In the genomic region with DNA sequence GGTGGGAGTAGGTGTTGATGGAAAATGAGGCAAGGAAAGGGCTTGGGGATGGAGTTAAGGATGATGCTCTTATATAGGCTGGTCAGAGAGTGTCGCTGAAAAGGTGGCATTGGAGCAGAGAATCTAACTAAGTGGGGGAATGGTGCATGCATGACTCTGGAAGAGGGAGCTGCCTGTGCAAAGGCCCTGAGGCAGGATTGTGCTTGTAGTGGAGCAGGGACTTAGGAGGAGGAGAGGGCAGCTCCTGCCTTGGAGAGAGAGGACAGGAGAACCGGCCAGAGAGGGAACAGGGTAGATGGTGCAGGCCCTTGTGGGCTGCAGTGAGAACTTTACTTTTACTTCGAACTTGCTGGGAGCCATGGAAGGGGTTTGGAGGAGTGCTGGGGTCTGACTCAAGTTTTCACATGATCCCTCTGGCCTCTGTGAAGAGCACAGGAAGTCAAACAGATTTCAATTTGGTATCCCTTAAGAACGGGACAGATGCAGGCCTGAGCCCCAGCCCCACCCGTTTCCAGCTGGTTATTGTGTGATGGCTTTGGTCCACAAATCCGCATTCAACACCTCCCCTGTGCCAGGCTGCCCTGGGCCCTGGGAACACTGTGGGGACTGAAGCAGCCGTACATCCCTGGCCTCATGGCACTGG, we compare ENCODE assay signal across 1 cellular context.
TF ChIP-seq lines count a peak whose summit lies in the region.

No MANE protein-coding gene starts in this region.

TF ChIP-seq in IMR-90, 13 proteins besides CTCF, POLR2A, EP300 and RAD21:
- TF ChIP-seq RFX5 (IDR thresholded peaks at IDR 0.05; ENCODE audit: low read depth, low read length) (no peak), NFE2L2 (IDR thresholded peaks at IDR 0.05; ENCODE audit: low read depth, low read length) (no peak), USF2 (IDR thresholded peaks at IDR 0.05; ENCODE audit: low read depth, low read length) (no peak), RCOR1 (IDR thresholded peaks at IDR 0.05; ENCODE audit: insufficient replicate concordance, low read length) (no peak), BHLHE40 (IDR thresholded peaks at IDR 0.05; ENCODE audit: low read depth, low read length) (no peak), MAZ (IDR thresholded peaks at IDR 0.05; ENCODE audit: borderline replicate concordance, low read depth, low read length) (no peak), MXI1 (IDR thresholded peaks at IDR 0.05; ENCODE audit: borderline replicate concordance, low read depth, low read length) (no peak), MAFK (IDR thresholded peaks at IDR 0.05; ENCODE audit: low read depth, low read length) (no peak), FOS (IDR thresholded peaks at IDR 0.05; ENCODE audit: low read depth, low read length) (no peak), CHD1 (IDR thresholded peaks at IDR 0.05; ENCODE audit: low read depth, low read length) (no peak), CEBPB (IDR thresholded peaks at IDR 0.05; ENCODE audit: low read depth, low read length) (no peak), SMC3 (IDR thresholded peaks at IDR 0.05; ENCODE audit: low read depth, low read length) (no peak)
- TF ChIP-seq, protein P1, sequence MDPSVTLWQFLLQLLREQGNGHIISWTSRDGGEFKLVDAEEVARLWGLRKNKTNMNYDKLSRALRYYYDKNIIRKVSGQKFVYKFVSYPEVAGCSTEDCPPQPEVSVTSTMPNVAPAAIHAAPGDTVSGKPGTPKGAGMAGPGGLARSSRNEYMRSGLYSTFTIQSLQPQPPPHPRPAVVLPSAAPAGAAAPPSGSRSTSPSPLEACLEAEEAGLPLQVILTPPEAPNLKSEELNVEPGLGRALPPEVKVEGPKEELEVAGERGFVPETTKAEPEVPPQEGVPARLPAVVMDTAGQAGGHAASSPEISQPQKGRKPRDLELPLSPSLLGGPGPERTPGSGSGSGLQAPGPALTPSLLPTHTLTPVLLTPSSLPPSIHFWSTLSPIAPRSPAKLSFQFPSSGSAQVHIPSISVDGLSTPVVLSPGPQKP (IDR thresholded peaks at IDR 0.05; ENCODE audit: borderline replicate concordance, low read depth, low read length) = no peak
